Comparison of ENCODE assay signal across 10 cellular contexts in genomic region chr6:35425284-35425683, GRCh38. TPM values are rescaled to one million over a fixed set of nuclear protein-coding genes. Genes with fewer than 3 reads are reported as not detected.
DNase-seq lines count a peak whose midpoint lies in the region; ATAC-seq and TF ChIP-seq lines count a peak whose summit lies in the region.
"Had no signal": no experiment of that assay in that cellular context is flagged by ENCODE, and none has a peak within 500 bp of the region (broad histone marks: within the 10 kb centered on the region; RNA-seq: fewer than 3 reads in every experiment).

No MANE protein-coding gene starts in this region.

- H3K4me3 ChIP-seq in choroid plexus epithelial cell (ENCODE audit: low read depth, low read length), result no peak overlapping the region

- in situ Hi-C loops in Caki2 (cut with HindIII; ENCODE audit: low pct_unique_long_range_greater_than_20kb, low sequenced_read_pairs), result no loop called here

- no peak for ATAC-seq in HG03175 (IDR thresholded peaks at IDR 0.05; ENCODE audit: unreplicated experiment)

- TF ChIP-seq CTCF in choroid plexus epithelial cell (conservative IDR thresholded peaks at IDR 0.05; ENCODE audit: low read depth, low read length), result no peak

- DNase-seq in Caki2 (ENCODE audit: low read depth), result peak; percentile 7
- peak; percentile 80 for DNase-seq in MV-4-11 (lab: John Stamatoyannopoulos, UW)
- peak; percentile 97 for DNase-seq in choroid plexus epithelial cell (ENCODE audit: low read depth)
- peak; percentile 40 for DNase-seq in myocyte (ENCODE audit: low read depth)
- DNase-seq in stimulated activated CD8-positive, alpha-beta memory T cell treated with anti-CD3 and anti-CD28 coated beads, Interleukin-4, amount 100 ng/mL, for 48 hours, result no peak
- no peak for DNase-seq in substantia nigra (lab: John Stamatoyannopoulos, UW)
- DNase-seq in OCI-M1 (lab: John Stamatoyannopoulos, UW), result no peak
- DNase-seq: DMS153, occipital lobe had no signal

- H3K27ac ChIP-seq in substantia nigra (ENCODE audit: low read depth, low read length, poor library complexity, severe bottlenecking), result no peak overlapping the region

RNA-seq across cellular contexts. Expression of gene FANCE, which starts 26.9 kb away (rescaled TPM):
- total RNA-seq in Caki2 (2014; rRNA removed; shearing (Covaris generic); ENCODE audit: low replicate concordance), result 11.1 and 14.5 TPM in 2 replicates
- total RNA-seq in myocyte, result 11.8 and 18.3 TPM in 2 replicates
- polyA plus RNA-seq in myocyte (2012), result 4.1 TPM

RNA-seq across cellular contexts. Expression of gene RPL10A, which starts 42.9 kb away (rescaled TPM):
- 2,032 and 2,052 TPM in 2 replicates for total RNA-seq in Caki2 (2014; rRNA removed; shearing (Covaris generic); ENCODE audit: low replicate concordance)
- total RNA-seq in myocyte, result 794 and 894 TPM in 2 replicates
- 1,221 TPM for polyA plus RNA-seq in myocyte (2012)

Comparison
In these comparisons a context has a peak if more than half of its experiments do, and no peak if none do; other contexts are left out.
1. DNase-seq: peak in Caki2 (single experiment), MV-4-11 (single experiment), choroid plexus epithelial cell (single experiment) and myocyte (single experiment); none in stimulated activated CD8-positive, alpha-beta memory T cell treated with anti-CD3 and anti-CD28 coated beads, Interleukin-4, amount 100 ng/mL, for 48 hours (single experiment), substantia nigra (0 of 49) and OCI-M1 (single experiment).